ENCODE assay signal across 8 cellular contexts in the genomic region with DNA sequence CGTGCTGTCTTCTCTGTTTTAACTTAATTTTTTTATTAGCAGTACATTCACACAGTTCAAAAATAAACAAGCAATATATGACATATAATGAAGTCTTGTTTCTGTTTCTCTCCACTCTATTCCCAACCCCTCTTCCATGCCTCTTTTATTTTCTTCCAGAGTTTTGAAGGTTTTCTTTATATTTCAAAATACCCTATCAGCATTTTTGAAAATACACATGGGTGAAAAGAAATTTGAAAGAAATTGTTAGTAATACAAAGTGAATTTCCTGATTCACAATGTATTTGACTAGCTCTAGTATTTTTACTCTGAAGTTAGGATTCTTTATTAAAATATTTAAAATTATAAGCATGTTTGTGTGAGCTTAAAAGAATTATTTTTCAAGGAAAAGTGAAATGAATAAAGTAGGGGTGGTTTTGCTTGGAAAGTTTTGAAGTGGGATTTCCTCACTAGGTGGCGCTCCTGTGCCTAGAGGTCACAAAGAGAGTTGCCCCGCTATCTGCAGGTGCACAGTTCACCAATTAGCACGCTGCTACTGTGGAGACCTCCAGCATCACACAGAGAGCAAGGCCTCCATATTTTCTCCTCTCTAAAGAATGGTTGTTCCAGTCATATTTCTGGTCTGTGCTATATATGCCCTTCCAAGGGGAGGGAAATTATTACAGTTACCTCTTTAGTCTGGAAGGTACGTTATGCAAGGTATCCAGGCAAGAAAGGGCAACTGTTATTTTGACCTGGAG. TPM values are rescaled to one million over a fixed set of nuclear protein-coding genes. Genes with fewer than 3 reads are reported as not detected.
DNase-seq lines count a peak whose midpoint lies in the region; ATAC-seq and TF ChIP-seq lines count a peak whose summit lies in the region.

No MANE protein-coding gene starts in this region.

- intact Hi-C loops in CD14-positive monocyte (cut with micrococcal nuclease) (no loop called here), Panc1 (cut with micrococcal nuclease; ENCODE audit: unreplicated experiment) (loop anchor here (2.0 kb wide), 1 partner anchor 294 kb away; no protein-coding TSS in a partner anchor)
- intact Hi-C loops in activated naive CD4-positive, alpha-beta T cell treated with anti-CD3 and anti-CD28 coated beads for 36 hours (cut with micrococcal nuclease) = loop anchor here (1.0 to 2.0 kb wide), 4 partner anchors 36 to 804 kb away; no protein-coding TSS in a partner anchor

- no peaks in the 10 kb centered on the region for H3K4me1 ChIP-seq in Panc1 (ENCODE audit: control insufficient read depth, insufficient read depth, low read length)

- peaks cover 0 to 4% (median 0%) of the 10 kb centered on the region in 7 donors for H3K9me3 Mint-ChIP-seq in CD14-positive monocyte
- no peaks in the 10 kb centered on the region for H3K9me3 Mint-ChIP-seq in activated naive CD4-positive, alpha-beta T cell treated with anti-CD3 and anti-CD28 coated beads for 36 hours

- in situ Hi-C loops in Panc1 (cut with HindIII; ENCODE audit: low pct_unique_long_range_greater_than_20kb, low sequenced_read_pairs) = no loop called here

- H3K4me1 Mint-ChIP-seq in CD14-positive monocyte = no peaks in the 10 kb centered on the region
- no peaks in the 10 kb centered on the region for H3K4me1 Mint-ChIP-seq in activated naive CD4-positive, alpha-beta T cell treated with anti-CD3 and anti-CD28 coated beads for 36 hours (ENCODE audit: low read depth)

- BruUV-seq in Panc1 (replicated peaks; lab: Mats Ljungman, UMichigan) = no TSS peak

- H3K9me3 ChIP-seq in Panc1 (ENCODE audit: control insufficient read depth, insufficient read depth, low read depth, low read length) = no peaks in the 10 kb centered on the region

- no peak overlapping the region for H3K27ac Mint-ChIP-seq in CD14-positive monocyte
- H3K27ac Mint-ChIP-seq in activated naive CD4-positive, alpha-beta T cell treated with anti-CD3 and anti-CD28 coated beads for 36 hours = no peak overlapping the region

- TF ChIP-seq CTCF in CD14-positive monocyte (IDR thresholded peaks at IDR 0.05) (peak; percentile 82), Panc1 (IDR thresholded peaks at IDR 0.05) (peak; percentile 83)

- no peak overlapping the region for H3K4me3 ChIP-seq in Panc1 (ENCODE audit: low read depth in 2 of 2, low read length in 2 of 2)

- DNase-seq in CD14-positive monocyte (ENCODE audit: low spot score) (no peak), HPDE6-E6E7 (ENCODE audit: extremely low spot score) (peak; percentile 26), Panc1 (ENCODE audit: low read depth, low spot score) (peak; percentile 38), iPS DF 4.7 (ENCODE audit: extremely low read depth, low spot score) (peak; percentile 60)
- peak; percentile 80 for DNase-seq in activated naive CD4-positive, alpha-beta T cell treated with anti-CD3 and anti-CD28 coated beads for 36 hours
- peak; percentile 35 for DNase-seq in stimulated activated CD4-positive, alpha-beta T cell treated with anti-CD3 and anti-CD28 coated beads, Interleukin-2, amount 100 ng/mL, for 4 hours (ENCODE audit: low read depth)

- ATAC-seq in GM18907 (IDR thresholded peaks at IDR 0.05; ENCODE audit: unreplicated experiment) (peak; percentile 79), Panc1 (peak; percentile 51; the same call in 1 of the 2 replicates), HG03039 (IDR thresholded peaks at IDR 0.05; ENCODE audit: unreplicated experiment) (no peak)

- H3K4me3 Mint-ChIP-seq in CD14-positive monocyte = no peak overlapping the region
- H3K4me3 Mint-ChIP-seq in activated naive CD4-positive, alpha-beta T cell treated with anti-CD3 and anti-CD28 coated beads for 36 hours = no peak overlapping the region

- POLR2A ChIA-PET in Panc1 (lab: Charles Lee) = no interaction called here

- peaks cover 7 to 22% (median 7%) of the 10 kb centered on the region in 3 donors for H3K27me3 Mint-ChIP-seq in CD14-positive monocyte (ENCODE audit: low read depth in 3 of 3)
- peaks cover 23% of the 10 kb centered on the region for H3K27me3 Mint-ChIP-seq in activated naive CD4-positive, alpha-beta T cell treated with anti-CD3 and anti-CD28 coated beads for 36 hours (ENCODE audit: low read depth)

- no peaks in the 10 kb centered on the region for H3K27me3 ChIP-seq in Panc1 (ENCODE audit: control insufficient read depth, insufficient read depth, low read length)

- no peaks in the 10 kb centered on the region for H3K36me3 Mint-ChIP-seq in CD14-positive monocyte
- H3K36me3 Mint-ChIP-seq in activated naive CD4-positive, alpha-beta T cell treated with anti-CD3 and anti-CD28 coated beads for 36 hours (ENCODE audit: low read depth) = no peaks in the 10 kb centered on the region

- no peak overlapping the region for H3K27ac ChIP-seq in Panc1 (ENCODE audit: low read length)

- CTCF ChIA-PET in Panc1 (lab: Charles Lee) = interaction anchor here (0.6 to 0.9 kb wide), 2 partner anchors 24 to 39 kb away, joined by 3 read pairs; no protein-coding TSS in a partner anchor
- CTCF ChIA-PET in activated naive CD4-positive, alpha-beta T cell treated with anti-CD3 and anti-CD28 coated beads for 36 hours (lab: Charles Lee) = interaction anchor here (0.7 to 2.7 kb wide), 18 partner anchors 9 to 803 kb away, joined by 3 to 17 read pairs (median 4); no protein-coding TSS in a partner anchor

- H3K36me3 ChIP-seq in Panc1 (ENCODE audit: control insufficient read depth, insufficient read depth, low read length) = no peaks in the 10 kb centered on the region

RNA-seq across cellular contexts. Expression of a gene that starts 37.6 kb away (rescaled TPM):
- not detected for polyA plus RNA-seq in CD14-positive monocyte
- 3.5 TPM for total RNA-seq in Panc1 (2021; ENCODE audit: unreplicated experiment)
- polyA plus RNA-seq in Panc1 (2012; ENCODE audit: insufficient read length) = 3.2 TPM
- not detected for total RNA-seq in activated naive CD4-positive, alpha-beta T cell treated with anti-CD3 and anti-CD28 coated beads for 36 hours

Comparison
In these comparisons a context has a peak if more than half of its experiments do, and no peak if none do; other contexts are left out.
1. intact Hi-C loops: an anchor here in Panc1 (2.0 kb wide) and activated naive CD4-positive, alpha-beta T cell treated with anti-CD3 and anti-CD28 coated beads for 36 hours (1.0 to 2.0 kb wide); none called in CD14-positive monocyte.